In the genomic region with DNA sequence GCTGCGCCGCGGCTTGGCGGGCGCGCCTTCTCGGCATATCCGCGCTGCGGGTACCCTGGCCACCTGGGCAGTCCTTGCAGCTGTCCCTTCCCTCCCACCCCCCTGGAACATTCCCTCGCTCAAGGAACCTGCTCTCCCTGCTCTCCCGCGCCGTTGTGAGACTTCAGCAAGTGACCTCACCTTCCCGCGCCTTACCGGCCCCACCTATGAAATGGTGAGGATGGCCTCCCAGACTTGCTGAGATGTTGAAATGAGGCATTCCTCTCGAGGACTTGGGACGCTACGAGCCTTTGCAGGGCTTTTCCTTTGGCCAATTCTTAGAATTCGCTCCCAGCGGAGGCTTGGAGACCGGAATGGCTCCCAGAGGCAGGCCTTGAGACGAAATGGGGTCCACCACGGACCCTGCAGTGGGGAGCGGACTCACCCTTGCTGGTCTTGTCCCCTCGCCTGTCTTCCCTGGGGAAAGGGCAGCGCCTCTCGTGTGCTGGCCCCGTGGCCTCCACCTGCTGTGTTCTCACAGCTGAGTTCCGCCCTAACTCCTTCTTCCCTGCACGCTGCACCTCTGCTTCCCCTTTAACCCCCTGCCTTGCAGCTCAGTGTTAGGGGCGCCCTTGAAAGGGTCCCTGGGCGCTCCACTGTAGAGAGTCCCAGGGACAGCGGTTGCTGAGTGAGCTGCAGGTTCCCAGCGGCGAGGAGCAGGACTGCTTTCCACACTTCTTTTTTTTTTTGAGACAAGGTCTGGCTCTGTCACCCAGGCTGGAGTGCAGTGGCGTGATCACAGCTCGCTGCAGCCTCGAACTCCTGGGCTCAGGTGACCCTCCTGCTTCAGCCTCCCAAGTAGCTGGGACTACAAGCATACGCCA, we compare ENCODE assay signal across 14 cellular contexts. TPM values are rescaled to one million over a fixed set of nuclear protein-coding genes. Genes with fewer than 3 reads are reported as not detected.
DNase-seq lines count a peak whose midpoint lies in the region; ATAC-seq and TF ChIP-seq lines count a peak whose summit lies in the region.
"Had no signal": no experiment of that assay in that cellular context is flagged by ENCODE, and none has a peak within 500 bp of the region (broad histone marks: within the 10 kb centered on the region; RNA-seq: fewer than 3 reads in every experiment).

No MANE protein-coding gene starts in this region.

- TF ChIP-seq EP300 in gastroesophageal sphincter (IDR thresholded peaks at IDR 0.05) (no peak), tibial nerve (IDR thresholded peaks at IDR 0.05) (no peak)

- peak overlapping the region; percentile 0 to 89 (median 86) for H3K27ac ChIP-seq in gastroesophageal sphincter
- peak overlapping the region; percentile 90 for H3K27ac ChIP-seq in muscle layer of colon (ENCODE audit: low read depth, low read length)
- peak overlapping the region in 2 of 4 donors; percentile 23 to 45 for H3K27ac ChIP-seq in tibial nerve
- H3K27ac ChIP-seq: KMS-11 had no signal

- H3K4me3 ChIP-seq in gastroesophageal sphincter (peak overlapping the region; percentile 28 to 63), muscle layer of colon (ENCODE audit: low read depth in 1 of 2, low read length in 2 of 2) (peak overlapping the region; percentile 48 to 64), tibial nerve (peak overlapping the region in 3 of 4 donors; percentile 18 to 45 (median 19))

- H3K27me3 ChIP-seq in gastroesophageal sphincter = peaks cover 8% of the 10 kb centered on the region
- H3K27me3 ChIP-seq in muscle layer of colon (ENCODE audit: control insufficient read depth in 1 of 2, insufficient read depth in 2 of 2, low read length in 2 of 2) = no peaks in the 10 kb centered on the region
- H3K27me3 ChIP-seq in tibial nerve = peaks cover 0 to 60% of the 10 kb centered on the region in 2 donors

- TF ChIP-seq POLR2A in gastroesophageal sphincter (IDR thresholded peaks at IDR 0.05) (no peak), tibial nerve (IDR thresholded peaks at IDR 0.05) (no peak)

- H3K36me3 ChIP-seq in gastroesophageal sphincter (no peaks in the 10 kb centered on the region), muscle layer of colon (ENCODE audit: insufficient read depth, low read length) (no peaks in the 10 kb centered on the region), tibial nerve (no peaks in the 10 kb centered on the region)

- peak in 2 of 3 experiments; percentile 68 to 75 for DNase-seq in NCI-H1417 (lab: John Stamatoyannopoulos, UW)
- DNase-seq in NCI-H1417 treated with DMSO at 0.1 percent for 48 hours (lab: John Stamatoyannopoulos, UW) = no peak
- DNase-seq in tibial nerve (ENCODE audit: low spot score in 2 of 2) = no peak
- DNase-seq in NCI-H526 treated with DMSO at 0.1 percent for 48 hours (lab: John Stamatoyannopoulos, UW) = no peak
- DNase-seq in T-helper 9 cell = no peak
- no peak for DNase-seq in activated naive CD4-positive, alpha-beta T cell (lab: John Stamatoyannopoulos, UW)
- DNase-seq: 8988T; activated B cell treated with CpG ODN at 0.5 μM for 24 hours; cerebellar nuclear complex; stimulated activated CD4-positive, alpha-beta T cell treated with anti-CD3 and anti-CD28 coated beads, Interleukin-4, amount 100 ng/mL, for 24 hours had no signal

- TF ChIP-seq CTCF in gastroesophageal sphincter (IDR thresholded peaks at IDR 0.05) = peak in 1 of 4 experiments; percentile 5
- TF ChIP-seq CTCF in tibial nerve (IDR thresholded peaks at IDR 0.05) = no peak

- peak; percentile 35 for ATAC-seq in gastroesophageal sphincter
- ATAC-seq: activated T-helper 17 cell treated with anti-CD3 and anti-CD28 coated beads, Interleukin-2, amount 50 U/mL, for 72 hours had no signal

- H3K9me3 ChIP-seq in gastroesophageal sphincter (no peaks in the 10 kb centered on the region), muscle layer of colon (ENCODE audit: low read length) (no peaks in the 10 kb centered on the region), tibial nerve (no peaks in the 10 kb centered on the region)

- WGBS in gastroesophageal sphincter (ENCODE audit: low coverage in 1 of 2), 2 donors = 49 to 81% methylated on average over 6 to 15 of the region's 41 CpGs
- 34 to 36% methylated on average over 30 to 36 of the region's 41 CpGs for WGBS in tibial nerve, 2 donors

- H3K4me1 ChIP-seq in gastroesophageal sphincter = peaks cover 0 to 85% (median 28%) of the 10 kb centered on the region in 3 donors
- peaks cover 52% of the 10 kb centered on the region for H3K4me1 ChIP-seq in muscle layer of colon (ENCODE audit: insufficient read depth, low read length)
- peaks cover 0 to 23% (median 9%) of the 10 kb centered on the region in 4 donors for H3K4me1 ChIP-seq in tibial nerve

- H3K9ac ChIP-seq in muscle layer of colon (ENCODE audit: low read length) = no peak overlapping the region
- H3K9ac ChIP-seq: KMS-11 had no signal

RNA-seq across cellular contexts. Expression of a gene that starts 0.9 kb away (rescaled TPM):
- total RNA-seq in gastroesophageal sphincter (10 to 100 TPM in 3 of 4 donors, 1 to 10 TPM in 1; 9.6 to 21.1 (median 15.5) TPM), tibial nerve (10 to 100 TPM in 2 of 4 donors, 1 to 10 TPM in 1, under 1 TPM in 1; 0.90 to 53.7 (median 20.3) TPM)
- total RNA-seq: activated B cell treated with CpG ODN at 0.5 μM for 24 hours; activated T-helper 17 cell treated with anti-CD3 and anti-CD28 coated beads, Interleukin-2, amount 50 U/mL, for 72 hours had no signal

Comparison
In these comparisons a context has a peak if more than half of its experiments do, and no peak if none do; other contexts are left out.
1. DNase-seq: peak in NCI-H1417 (2 of 3); none in NCI-H1417 treated with DMSO at 0.1 percent for 48 hours (single experiment), tibial nerve (0 of 2), NCI-H526 treated with DMSO at 0.1 percent for 48 hours (single experiment), T-helper 9 cell (single experiment) and activated naive CD4-positive, alpha-beta T cell (0 of 4).
2. Peak in every context shown above with its lines, with median percentiles within 50 percentile points of each other: H3K4me3 ChIP-seq.